ENCODE assay signal across 1 cellular context in the genomic region with DNA sequence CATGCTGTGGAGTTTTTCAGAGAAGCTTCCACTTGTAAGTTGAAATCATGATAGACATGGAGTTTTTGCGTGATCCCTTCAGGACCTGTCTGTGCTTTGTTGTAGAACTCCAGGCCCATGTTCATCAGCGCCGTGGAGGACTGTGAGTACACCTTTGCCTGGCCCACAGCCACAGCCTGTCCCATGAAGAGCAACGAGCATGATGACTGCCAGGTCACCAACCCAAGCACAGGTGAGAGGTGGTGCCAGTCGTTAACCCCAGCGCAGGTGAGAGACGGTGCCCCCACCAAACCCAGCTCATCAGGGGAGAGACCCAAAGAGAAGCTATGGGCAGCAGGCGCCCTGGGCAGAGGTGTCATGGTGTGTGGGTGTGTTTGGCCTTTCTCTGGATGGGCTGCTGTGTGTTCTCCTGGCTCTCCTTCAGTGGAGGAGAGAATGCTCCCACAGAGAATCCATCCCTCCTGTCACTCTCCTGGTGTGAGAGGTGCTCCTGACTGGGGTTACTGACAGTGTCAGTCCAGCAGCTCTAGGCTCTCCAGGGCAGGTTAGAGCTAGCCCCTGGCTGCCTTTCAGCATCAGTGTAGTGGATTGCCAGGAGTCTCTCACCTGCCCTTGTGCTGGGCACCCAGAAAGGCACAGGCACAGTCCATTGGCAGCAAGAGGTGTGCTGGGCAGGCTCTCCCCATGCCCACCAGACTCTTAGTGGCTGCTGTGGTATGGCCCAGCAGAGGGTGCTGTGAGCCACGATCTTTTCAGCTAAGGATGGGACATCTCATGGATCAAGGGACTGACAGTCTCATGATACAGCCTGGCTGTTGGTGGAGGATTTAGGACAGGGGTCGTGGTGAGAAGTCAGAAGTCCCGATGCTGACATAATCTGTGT.
TF ChIP-seq lines count a peak whose summit lies in the region.

No MANE protein-coding gene starts in this region.

TF ChIP-seq in GM12878, 131 proteins besides CTCF, POLR2A, EP300 and RAD21:
- TF ChIP-seq, protein P1, sequence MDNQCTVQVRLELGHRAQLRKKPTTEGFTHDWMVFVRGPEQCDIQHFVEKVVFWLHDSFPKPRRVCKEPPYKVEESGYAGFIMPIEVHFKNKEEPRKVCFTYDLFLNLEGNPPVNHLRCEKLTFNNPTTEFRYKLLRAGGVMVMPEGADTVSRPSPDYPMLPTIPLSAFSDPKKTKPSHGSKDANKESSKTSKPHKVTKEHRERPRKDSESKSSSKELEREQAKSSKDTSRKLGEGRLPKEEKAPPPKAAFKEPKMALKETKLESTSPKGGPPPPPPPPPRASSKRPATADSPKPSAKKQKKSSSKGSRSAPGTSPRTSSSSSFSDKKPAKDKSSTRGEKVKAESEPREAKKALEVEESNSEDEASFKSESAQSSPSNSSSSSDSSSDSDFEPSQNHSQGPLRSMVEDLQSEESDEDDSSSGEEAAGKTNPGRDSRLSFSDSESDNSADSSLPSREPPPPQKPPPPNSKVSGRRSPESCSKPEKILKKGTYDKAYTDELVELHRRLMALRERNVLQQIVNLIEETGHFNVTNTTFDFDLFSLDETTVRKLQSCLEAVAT (IDR thresholded peaks at IDR 0.05): no peak
- TF ChIP-seq, protein P2, sequence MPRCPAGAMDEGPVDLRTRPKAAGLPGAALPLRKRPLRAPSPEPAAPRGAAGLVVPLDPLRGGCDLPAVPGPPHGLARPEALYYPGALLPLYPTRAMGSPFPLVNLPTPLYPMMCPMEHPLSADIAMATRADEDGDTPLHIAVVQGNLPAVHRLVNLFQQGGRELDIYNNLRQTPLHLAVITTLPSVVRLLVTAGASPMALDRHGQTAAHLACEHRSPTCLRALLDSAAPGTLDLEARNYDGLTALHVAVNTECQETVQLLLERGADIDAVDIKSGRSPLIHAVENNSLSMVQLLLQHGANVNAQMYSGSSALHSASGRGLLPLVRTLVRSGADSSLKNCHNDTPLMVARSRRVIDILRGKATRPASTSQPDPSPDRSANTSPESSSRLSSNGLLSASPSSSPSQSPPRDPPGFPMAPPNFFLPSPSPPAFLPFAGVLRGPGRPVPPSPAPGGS (IDR thresholded peaks at IDR 0.05; ENCODE audit: borderline replicate concordance, insufficient read depth, low read depth, low read length, poor library complexity, severe bottlenecking): no peak
- no peak for TF ChIP-seq SRF (IDR thresholded peaks at IDR 0.05; ENCODE audit: low read depth in 2 of 2, low read length in 2 of 2)
- no peak for TF ChIP-seq SMC3 (IDR thresholded peaks at IDR 0.05; ENCODE audit: borderline replicate concordance, low read length)
- TF ChIP-seq SREBF1 (IDR thresholded peaks at IDR 0.05; ENCODE audit: low read length): no peak
- TF ChIP-seq MEF2B (IDR thresholded peaks at IDR 0.05; ENCODE audit: partially characterized antibody, poor library complexity, severe bottlenecking): no peak
- TF ChIP-seq KAT2A (conservative IDR thresholded peaks at IDR 0.05; ENCODE audit: control insufficient read depth, low read depth, low read length): no peak
- TF ChIP-seq, protein P3, sequence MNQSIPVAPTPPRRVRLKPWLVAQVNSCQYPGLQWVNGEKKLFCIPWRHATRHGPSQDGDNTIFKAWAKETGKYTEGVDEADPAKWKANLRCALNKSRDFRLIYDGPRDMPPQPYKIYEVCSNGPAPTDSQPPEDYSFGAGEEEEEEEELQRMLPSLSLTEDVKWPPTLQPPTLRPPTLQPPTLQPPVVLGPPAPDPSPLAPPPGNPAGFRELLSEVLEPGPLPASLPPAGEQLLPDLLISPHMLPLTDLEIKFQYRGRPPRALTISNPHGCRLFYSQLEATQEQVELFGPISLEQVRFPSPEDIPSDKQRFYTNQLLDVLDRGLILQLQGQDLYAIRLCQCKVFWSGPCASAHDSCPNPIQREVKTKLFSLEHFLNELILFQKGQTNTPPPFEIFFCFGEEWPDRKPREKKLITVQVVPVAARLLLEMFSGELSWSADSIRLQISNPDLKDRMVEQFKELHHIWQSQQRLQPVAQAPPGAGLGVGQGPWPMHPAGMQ (IDR thresholded peaks at IDR 0.05; ENCODE audit: borderline replicate concordance): no peak
- no peak for TF ChIP-seq NRF1 (conservative IDR thresholded peaks at IDR 0.05; ENCODE audit: low read depth, low read length)
- no peak for TF ChIP-seq SREBF2 (IDR thresholded peaks at IDR 0.05; ENCODE audit: low read length)
- no peak for TF ChIP-seq NFXL1 (IDR thresholded peaks at IDR 0.05; ENCODE audit: borderline replicate concordance)
- no peak for TF ChIP-seq FOS (IDR thresholded peaks at IDR 0.05; ENCODE audit: borderline replicate concordance, extremely low read depth, insufficient read length)
- TF ChIP-seq STAT1 (conservative IDR thresholded peaks at IDR 0.05): no peak
